Comparison of ENCODE assay signal across 1 cellular context in genomic region chr1:228082260-228082974, GRCh38.
TF ChIP-seq lines count a peak whose summit lies in the region.

Gene ARF1 (plus strand): TSS chr1:228082708. CDS start chr1:228097115, 14,407 bp downstream.

TF ChIP-seq in HEK293, 187 proteins besides CTCF, POLR2A, EP300 and RAD21 (continued from another document and continues in another):
- TF ChIP-seq, protein P1, sequence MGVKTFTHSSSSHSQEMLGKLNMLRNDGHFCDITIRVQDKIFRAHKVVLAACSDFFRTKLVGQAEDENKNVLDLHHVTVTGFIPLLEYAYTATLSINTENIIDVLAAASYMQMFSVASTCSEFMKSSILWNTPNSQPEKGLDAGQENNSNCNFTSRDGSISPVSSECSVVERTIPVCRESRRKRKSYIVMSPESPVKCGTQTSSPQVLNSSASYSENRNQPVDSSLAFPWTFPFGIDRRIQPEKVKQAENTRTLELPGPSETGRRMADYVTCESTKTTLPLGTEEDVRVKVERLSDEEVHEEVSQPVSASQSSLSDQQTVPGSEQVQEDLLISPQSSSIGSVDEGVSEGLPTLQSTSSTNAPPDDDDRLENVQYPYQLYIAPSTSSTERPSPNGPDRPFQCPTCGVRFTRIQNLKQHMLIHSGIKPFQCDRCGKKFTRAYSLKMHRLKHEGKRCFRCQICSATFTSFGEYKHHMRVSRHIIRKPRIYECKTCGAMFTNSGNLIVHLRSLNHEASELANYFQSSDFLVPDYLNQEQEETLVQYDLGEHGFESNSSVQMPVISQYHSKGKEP (tag by site-specific recombination; IDR thresholded peaks at IDR 0.05), result no peak
- TF ChIP-seq ZNF335 (tag by site-specific recombination; conservative IDR thresholded peaks at IDR 0.05), result peak; percentile 87
- TF ChIP-seq KLF7 (tag by site-specific recombination; IDR thresholded peaks at IDR 0.05; ENCODE audit: borderline replicate concordance), result no peak
- peak; percentile 32; the same call in 1 of the 2 replicates for TF ChIP-seq ZBTB20 (tag by site-specific recombination; IDR thresholded peaks at IDR 0.05)
- TF ChIP-seq GLIS2 (tag by site-specific recombination; IDR thresholded peaks at IDR 0.05), result peak; percentile 50
- no peak for TF ChIP-seq MEIS1 (CRISPR knock-in tag; IDR thresholded peaks at IDR 0.05; ENCODE audit: borderline replicate concordance)
- TF ChIP-seq BCL11B (tag by site-specific recombination; IDR thresholded peaks at IDR 0.05; ENCODE audit: low read depth), result no peak
- TF ChIP-seq ZSCAN18 (tag by site-specific recombination; IDR thresholded peaks at IDR 0.05), result 0 out of 2 replicates have a peak, but pooled peaks have one; percentile 34
- TF ChIP-seq ZNF140 (tag by site-specific recombination; IDR thresholded peaks at IDR 0.05), result no peak
- peak; percentile 89 for TF ChIP-seq SP7 (tag by site-specific recombination; IDR thresholded peaks at IDR 0.05)
- no peak for TF ChIP-seq OVOL3 (tag by site-specific recombination; IDR thresholded peaks at IDR 0.05)
- TF ChIP-seq EGR2 (tag by site-specific recombination; IDR thresholded peaks at IDR 0.05; ENCODE audit: low read depth), result no peak
- peak; percentile 74; the same call in 1 of the 2 replicates for TF ChIP-seq ZNF785 (tag by site-specific recombination; IDR thresholded peaks at IDR 0.05)
- peak; percentile 16; the same call in 1 of the 2 replicates for TF ChIP-seq GLIS1 (tag by site-specific recombination; IDR thresholded peaks at IDR 0.05)
- no peak for TF ChIP-seq ZNF549 (tag by site-specific recombination; IDR thresholded peaks at IDR 0.05)
- peak; percentile 47; the same call in 1 of the 2 replicates for TF ChIP-seq ZNF423 (tag by site-specific recombination; IDR thresholded peaks at IDR 0.05)
- TF ChIP-seq SP2 (tag by site-specific recombination; IDR thresholded peaks at IDR 0.05), result peak; percentile 56
- TF ChIP-seq ZNF211 (tag by site-specific recombination; IDR thresholded peaks at IDR 0.05; ENCODE audit: low read depth), result no peak
- TF ChIP-seq ZNF518A (tag by site-specific recombination; conservative IDR thresholded peaks at IDR 0.05; ENCODE audit: low read depth), result 0 out of 2 replicates have a peak, but pooled peaks have one; percentile 10
- TF ChIP-seq ZNF791 (tag by site-specific recombination; IDR thresholded peaks at IDR 0.05), result no peak; the same call in 1 of the 2 replicates
- peak; percentile 87 for TF ChIP-seq YY1 (tag by site-specific recombination; IDR thresholded peaks at IDR 0.05)
- 0 out of 2 replicates have a peak, but pooled peaks have one; percentile 22 for TF ChIP-seq ZNF146 (tag by site-specific recombination; IDR thresholded peaks at IDR 0.05)
- TF ChIP-seq ZNF558 (tag by site-specific recombination; IDR thresholded peaks at IDR 0.05), result no peak
- TF ChIP-seq ZNF623 (tag by site-specific recombination; IDR thresholded peaks at IDR 0.05), result 0 out of 2 replicates have a peak, but pooled peaks have one; percentile 18
- TF ChIP-seq ZSCAN23 (tag by site-specific recombination; IDR thresholded peaks at IDR 0.05), result peak; percentile 58; the same call in 1 of the 2 replicates
- peak; percentile 45; the same call in 1 of the 2 replicates for TF ChIP-seq ZFP69B (tag by site-specific recombination; IDR thresholded peaks at IDR 0.05)
- no peak for TF ChIP-seq AEBP2 (tag by site-specific recombination; IDR thresholded peaks at IDR 0.05; ENCODE audit: borderline replicate concordance)
- no peak for TF ChIP-seq ZNF18 (tag by site-specific recombination; IDR thresholded peaks at IDR 0.05)
- peak; percentile 84 for TF ChIP-seq YY2 (tag by site-specific recombination; IDR thresholded peaks at IDR 0.05)
- TF ChIP-seq ZEB2 (tag by site-specific recombination; IDR thresholded peaks at IDR 0.05), result peak; percentile 84
- no peak for TF ChIP-seq ZNF10 (tag by site-specific recombination; IDR thresholded peaks at IDR 0.05)
- TF ChIP-seq INSM2 (tag by site-specific recombination; IDR thresholded peaks at IDR 0.05), result peak; percentile 40; the same call in 1 of the 2 replicates
- TF ChIP-seq SETDB1 (IDR thresholded peaks at IDR 0.05; ENCODE audit: insufficient read length, low read length), result no peak
- TF ChIP-seq ZNF416 (tag by site-specific recombination; IDR thresholded peaks at IDR 0.05), result no peak
- TF ChIP-seq HOXD13 (CRISPR knock-in tag; IDR thresholded peaks at IDR 0.05; ENCODE audit: borderline replicate concordance), result no peak
- no peak for TF ChIP-seq PRDM10 (tag by site-specific recombination; IDR thresholded peaks at IDR 0.05)
- TF ChIP-seq ZNF280D (tag by site-specific recombination; IDR thresholded peaks at IDR 0.05), result no peak
- peak; percentile 62 for TF ChIP-seq ZNF561 (tag by site-specific recombination; IDR thresholded peaks at IDR 0.05; ENCODE audit: borderline replicate concordance)
- peak; percentile 43; the same call in 1 of the 2 replicates for TF ChIP-seq ZNF596 (tag by site-specific recombination; IDR thresholded peaks at IDR 0.05)
- TF ChIP-seq, protein P2, sequence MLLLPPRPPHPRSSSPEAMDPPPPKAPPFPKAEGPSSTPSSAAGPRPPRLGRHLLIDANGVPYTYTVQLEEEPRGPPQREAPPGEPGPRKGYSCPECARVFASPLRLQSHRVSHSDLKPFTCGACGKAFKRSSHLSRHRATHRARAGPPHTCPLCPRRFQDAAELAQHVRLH (tag by site-specific recombination; IDR thresholded peaks at IDR 0.05), result peak; percentile 87
- TF ChIP-seq ZNF555 (tag by site-specific recombination; conservative IDR thresholded peaks at IDR 0.05), result no peak
- no peak for TF ChIP-seq ZBTB1 (tag by site-specific recombination; IDR thresholded peaks at IDR 0.05)
